In the genomic region with DNA sequence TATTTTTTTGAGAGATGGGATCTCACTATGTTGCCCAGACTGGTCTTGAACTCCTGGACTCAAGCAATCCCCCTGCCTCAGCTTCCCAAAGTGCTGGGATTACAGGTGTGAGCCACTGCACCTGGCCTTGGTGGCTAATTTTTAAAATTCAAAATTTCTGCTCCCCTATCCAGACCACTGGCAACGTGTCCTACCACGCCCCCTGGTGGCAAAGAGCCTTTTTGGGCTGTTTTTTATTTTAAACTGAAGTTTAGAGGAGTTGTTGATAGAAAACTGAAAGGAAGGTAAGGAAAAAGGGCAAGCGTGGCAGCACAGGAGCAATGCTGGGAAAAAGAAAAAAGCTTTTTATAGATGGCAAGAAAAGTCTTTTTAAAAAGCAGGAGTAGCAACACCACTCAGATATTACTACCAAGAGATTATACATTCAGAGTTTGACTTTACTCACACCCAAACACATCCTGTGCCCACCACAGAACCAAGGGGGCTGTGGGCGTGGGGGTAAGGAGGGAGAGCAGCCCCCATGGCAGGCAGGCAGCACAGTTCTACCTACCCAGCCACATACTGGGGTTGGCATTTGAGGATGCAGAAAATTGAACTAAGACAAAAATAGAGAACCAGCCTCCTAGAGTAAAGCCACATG, we compare ENCODE assay signal across 8 cellular contexts. TPM values are rescaled to one million over a fixed set of nuclear protein-coding genes. Genes with fewer than 3 reads are reported as not detected.
DNase-seq lines count a peak whose midpoint lies in the region; ATAC-seq, FAIRE-seq and TF ChIP-seq lines count a peak whose summit lies in the region.

No MANE protein-coding gene starts in this region.

- DNase-seq in CD14-positive monocyte (ENCODE audit: low spot score) = peak; percentile 58
- DNase-seq in WERI-Rb-1 = peak; percentile 70
- DNase-seq in brain microvascular endothelial cell = no peak
- DNase-seq in kidney tubule cell (ENCODE audit: low spot score) = peak; percentile 48
- DNase-seq in stimulated activated CD4-positive, alpha-beta T cell treated with anti-CD3 and anti-CD28 coated beads, Interleukin-4, amount 100 ng/mL, for 24 hours = peak; percentile 82
- no peak for DNase-seq in H54 (ENCODE audit: insufficient read length, low spot score)

- H3K27ac Mint-ChIP-seq in CD14-positive monocyte (peak overlapping the region; percentile 94 to 98 (median 96)), IgD-negative memory B cell (peak overlapping the region; percentile 50 to 93 (median 77))

- no peak for FAIRE-seq in H54 (lab: Jason Lieb, UNC)

- in situ Hi-C loops in brain microvascular endothelial cell (cut with HindIII; ENCODE audit: low pct_ligation_motif_present, low sequenced_read_pairs) = no loop called here

- H3K27ac ChIP-seq in WERI-Rb-1 = no peak overlapping the region
- H3K27ac ChIP-seq in brain microvascular endothelial cell = peak overlapping the region; percentile 98

- no peak overlapping the region for H3K4me3 ChIP-seq in WERI-Rb-1 (ENCODE audit: low read depth, low read length)
- no peak overlapping the region for H3K4me3 ChIP-seq in brain microvascular endothelial cell (ENCODE audit: low read depth, low read length)

- H3K27me3 Mint-ChIP-seq in CD14-positive monocyte (ENCODE audit: low read depth in 3 of 3) (peaks cover 10 to 17% (median 11%) of the 10 kb centered on the region in 3 donors), IgD-negative memory B cell (no peaks in the 10 kb centered on the region)

- peaks cover 72% of the 10 kb centered on the region for H3K36me3 ChIP-seq in WERI-Rb-1
- peaks cover 53% of the 10 kb centered on the region for H3K36me3 ChIP-seq in brain microvascular endothelial cell (replicated peaks)

- peak overlapping the region; percentile 61 to 78 for H3K4me3 Mint-ChIP-seq in CD14-positive monocyte
- H3K4me3 Mint-ChIP-seq in IgD-negative memory B cell = peak overlapping the region in 3 of 4 donors; percentile 61 to 90 (median 75)

- peaks cover 53 to 69% of the 10 kb centered on the region in 2 donors for H3K36me3 Mint-ChIP-seq in CD14-positive monocyte
- H3K36me3 Mint-ChIP-seq in IgD-negative memory B cell = peaks cover 2% of the 10 kb centered on the region

- H3K9me3 Mint-ChIP-seq in CD14-positive monocyte = peaks cover 0 to 4% (median 0%) of the 10 kb centered on the region in 7 donors
- no peaks in the 10 kb centered on the region for H3K9me3 Mint-ChIP-seq in IgD-negative memory B cell

- ATAC-seq in HG03095 (IDR thresholded peaks at IDR 0.05; ENCODE audit: unreplicated experiment) = no peak

- H3K27me3 ChIP-seq in WERI-Rb-1 (ENCODE audit: insufficient read depth, low read depth, severe bottlenecking) (no peaks in the 10 kb centered on the region), brain microvascular endothelial cell (replicated peaks) (no peaks in the 10 kb centered on the region)

- no peaks in the 10 kb centered on the region for H3K9me3 ChIP-seq in WERI-Rb-1 (ENCODE audit: severe bottlenecking)

- H3K4me1 Mint-ChIP-seq in CD14-positive monocyte (peaks cover 36% of the 10 kb centered on the region), IgD-negative memory B cell (peaks cover 21 to 27% (median 22%) of the 10 kb centered on the region in 3 donors)

- no peak for TF ChIP-seq POLR2A in H54 (IDR thresholded peaks at IDR 0.05; ENCODE audit: low read depth, low read length)

- peak; percentile 98 for TF ChIP-seq CTCF in CD14-positive monocyte (IDR thresholded peaks at IDR 0.05)
- TF ChIP-seq CTCF in WERI-Rb-1 (IDR thresholded peaks at IDR 0.05; ENCODE audit: low read depth, low read length) = peak; percentile 58
- TF ChIP-seq CTCF in brain microvascular endothelial cell (IDR thresholded peaks at IDR 0.05; ENCODE audit: low read depth, low read length, missing control alignments) = peak; percentile 83

- intact Hi-C loops in CD14-positive monocyte (cut with micrococcal nuclease) = loop anchor here in 1 of 2 donors (2.0 to 10.0 kb wide), 2 partner anchors 40 to 210 kb away; a partner anchor contains a TSS

RNA-seq across cellular contexts. Expression of a gene that starts 4.2 kb away (rescaled TPM):
- under 1 TPM; 0.30 to 0.81 TPM for polyA plus RNA-seq in CD14-positive monocyte
- 2.7 TPM for polyA plus RNA-seq in IgD-negative memory B cell

RNA-seq across cellular contexts. Expression of a gene that starts 11.5 kb away (rescaled TPM):
- polyA plus RNA-seq in CD14-positive monocyte = 10 to 100 TPM; 24.6 to 26.2 TPM
- polyA plus RNA-seq in IgD-negative memory B cell = 41.4 TPM

RNA-seq across cellular contexts. Expression of a gene that starts 11.7 kb away (rescaled TPM):
- 10 to 100 TPM; 56.5 to 71.3 TPM for polyA plus RNA-seq in CD14-positive monocyte
- 121 TPM for polyA plus RNA-seq in IgD-negative memory B cell

RNA-seq across cellular contexts. Expression of a gene that starts 22.2 kb away (rescaled TPM):
- 100 to 1,000 TPM; 124 to 125 TPM for polyA plus RNA-seq in CD14-positive monocyte
- polyA plus RNA-seq in IgD-negative memory B cell = 152 TPM

RNA-seq across cellular contexts. Expression of a gene that starts 23.0 kb away (rescaled TPM):
- polyA plus RNA-seq in CD14-positive monocyte (10 to 100 TPM; 23.8 to 24.8 TPM), IgD-negative memory B cell (17.5 TPM)

Comparison
In these comparisons a context has a peak if more than half of its experiments do, and no peak if none do; other contexts are left out.
1. DNase-seq: peak in CD14-positive monocyte (single experiment), WERI-Rb-1 (single experiment), kidney tubule cell (single experiment) and stimulated activated CD4-positive, alpha-beta T cell treated with anti-CD3 and anti-CD28 coated beads, Interleukin-4, amount 100 ng/mL, for 24 hours (single experiment); none in brain microvascular endothelial cell (single experiment) and H54 (single experiment).
2. Peak in every context shown above with its lines, with median percentiles within 50 percentile points of each other: CTCF ChIP-seq.